In genomic region chr3:50260027-50260941, GRCh38 we compare ENCODE assay signal across 1 cellular context.
TF ChIP-seq lines count a peak whose summit lies in the region.

No MANE protein-coding gene starts in this region.

TF ChIP-seq in HepG2, 621 proteins besides CTCF, POLR2A, EP300 and RAD21 (continued from another document and continues in another):
- TF ChIP-seq TBL1XR1 (IDR thresholded peaks at IDR 0.05; ENCODE audit: borderline replicate concordance, low read length, partially characterized antibody) = peak; percentile 13
- peak; percentile 57; the same call in 1 of the 2 replicates for TF ChIP-seq ZNF878 (CRISPR knock-in tag; IDR thresholded peaks at IDR 0.05)
- no peak for TF ChIP-seq ATM (IDR thresholded peaks at IDR 0.05; ENCODE audit: borderline replicate concordance)
- TF ChIP-seq NPAS2 (CRISPR knock-in tag; IDR thresholded peaks at IDR 0.05; ENCODE audit: borderline replicate concordance) = no peak
- TF ChIP-seq SKIL (CRISPR knock-in tag; IDR thresholded peaks at IDR 0.05; ENCODE audit: borderline replicate concordance) = peak; percentile 92
- TF ChIP-seq BRCA1 (CRISPR knock-in tag; IDR thresholded peaks at IDR 0.05) = no peak; the same call in 1 of the 2 replicates
- peak; percentile 57 for TF ChIP-seq BHLHE40 (IDR thresholded peaks at IDR 0.05; ENCODE audit: low read length)
- peak; percentile 74 for TF ChIP-seq SAP130 (CRISPR knock-in tag; IDR thresholded peaks at IDR 0.05; ENCODE audit: low read depth)
- TF ChIP-seq, protein P1, sequence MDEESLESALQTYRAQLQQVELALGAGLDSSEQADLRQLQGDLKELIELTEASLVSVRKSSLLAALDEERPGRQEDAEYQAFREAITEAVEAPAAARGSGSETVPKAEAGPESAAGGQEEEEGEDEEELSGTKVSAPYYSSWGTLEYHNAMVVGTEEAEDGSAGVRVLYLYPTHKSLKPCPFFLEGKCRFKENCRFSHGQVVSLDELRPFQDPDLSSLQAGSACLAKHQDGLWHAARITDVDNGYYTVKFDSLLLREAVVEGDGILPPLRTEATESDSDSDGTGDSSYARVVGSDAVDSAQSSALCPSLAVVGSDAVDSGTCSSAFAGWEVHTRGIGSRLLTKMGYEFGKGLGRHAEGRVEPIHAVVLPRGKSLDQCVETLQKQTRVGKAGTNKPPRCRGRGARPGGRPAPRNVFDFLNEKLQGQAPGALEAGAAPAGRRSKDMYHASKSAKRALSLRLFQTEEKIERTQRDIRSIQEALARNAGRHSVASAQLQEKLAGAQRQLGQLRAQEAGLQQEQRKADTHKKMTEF (CRISPR knock-in tag; IDR thresholded peaks at IDR 0.05) = peak; percentile 98
- peak; percentile 45; the same call in 1 of the 2 replicates for TF ChIP-seq POGZ (CRISPR knock-in tag; IDR thresholded peaks at IDR 0.05)
- peak; percentile 74 for TF ChIP-seq ATF7-NPFF (CRISPR knock-in tag; IDR thresholded peaks at IDR 0.05; ENCODE audit: low read depth)
- TF ChIP-seq, protein P2, sequence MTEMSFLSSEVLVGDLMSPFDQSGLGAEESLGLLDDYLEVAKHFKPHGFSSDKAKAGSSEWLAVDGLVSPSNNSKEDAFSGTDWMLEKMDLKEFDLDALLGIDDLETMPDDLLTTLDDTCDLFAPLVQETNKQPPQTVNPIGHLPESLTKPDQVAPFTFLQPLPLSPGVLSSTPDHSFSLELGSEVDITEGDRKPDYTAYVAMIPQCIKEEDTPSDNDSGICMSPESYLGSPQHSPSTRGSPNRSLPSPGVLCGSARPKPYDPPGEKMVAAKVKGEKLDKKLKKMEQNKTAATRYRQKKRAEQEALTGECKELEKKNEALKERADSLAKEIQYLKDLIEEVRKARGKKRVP (CRISPR knock-in tag; IDR thresholded peaks at IDR 0.05) = 0 out of 4 replicates have a peak, but pooled peaks of 1 of the 2 experiments have one; percentile 43
- TF ChIP-seq, protein P3, sequence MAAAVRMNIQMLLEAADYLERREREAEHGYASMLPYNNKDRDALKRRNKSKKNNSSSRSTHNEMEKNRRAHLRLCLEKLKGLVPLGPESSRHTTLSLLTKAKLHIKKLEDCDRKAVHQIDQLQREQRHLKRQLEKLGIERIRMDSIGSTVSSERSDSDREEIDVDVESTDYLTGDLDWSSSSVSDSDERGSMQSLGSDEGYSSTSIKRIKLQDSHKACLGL (CRISPR knock-in tag; IDR thresholded peaks at IDR 0.05) = 0 out of 2 replicates have a peak, but pooled peaks have one; percentile 20
- peak; percentile 83; the same call in 1 of the 2 replicates for TF ChIP-seq ZNF607 (CRISPR knock-in tag; IDR thresholded peaks at IDR 0.05; ENCODE audit: borderline replicate concordance)
- peak; percentile 51; the same call in 1 of the 2 replicates for TF ChIP-seq TSC22D2 (CRISPR knock-in tag; IDR thresholded peaks at IDR 0.05; ENCODE audit: borderline replicate concordance)
- peak; percentile 73; the same call in 1 of the 2 replicates for TF ChIP-seq CENPBD1 (CRISPR knock-in tag; IDR thresholded peaks at IDR 0.05; ENCODE audit: borderline replicate concordance, low read depth)
- TF ChIP-seq SPEN (CRISPR knock-in tag; IDR thresholded peaks at IDR 0.05; ENCODE audit: low read depth) = peak; percentile 77
- peak; percentile 69 for TF ChIP-seq SALL1 (CRISPR knock-in tag; IDR thresholded peaks at IDR 0.05)
- peak; percentile 68 for TF ChIP-seq ZNF121 (CRISPR knock-in tag; IDR thresholded peaks at IDR 0.05)
- TF ChIP-seq KDM2A (CRISPR knock-in tag; IDR thresholded peaks at IDR 0.05; ENCODE audit: borderline replicate concordance, low read depth) = peak; percentile 80
- TF ChIP-seq, protein P4, sequence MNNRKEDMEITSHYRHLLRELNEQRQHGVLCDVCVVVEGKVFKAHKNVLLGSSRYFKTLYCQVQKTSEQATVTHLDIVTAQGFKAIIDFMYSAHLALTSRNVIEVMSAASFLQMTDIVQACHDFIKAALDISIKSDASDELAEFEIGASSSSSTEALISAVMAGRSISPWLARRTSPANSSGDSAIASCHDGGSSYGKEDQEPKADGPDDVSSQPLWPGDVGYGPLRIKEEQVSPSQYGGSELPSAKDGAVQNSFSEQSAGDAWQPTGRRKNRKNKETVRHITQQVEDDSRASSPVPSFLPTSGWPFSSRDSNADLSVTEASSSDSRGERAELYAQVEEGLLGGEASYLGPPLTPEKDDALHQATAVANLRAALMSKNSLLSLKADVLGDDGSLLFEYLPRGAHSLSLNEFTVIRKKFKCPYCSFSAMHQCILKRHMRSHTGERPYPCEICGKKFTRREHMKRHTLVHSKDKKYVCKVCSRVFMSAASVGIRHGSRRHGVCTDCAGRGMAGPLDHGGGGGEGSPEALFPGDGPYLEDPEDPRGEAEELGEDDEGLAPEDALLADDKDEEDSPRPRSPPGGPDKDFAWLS (CRISPR knock-in tag; IDR thresholded peaks at IDR 0.05; ENCODE audit: borderline replicate concordance) = no peak
- peak; percentile 67; the same call in 1 of the 2 replicates for TF ChIP-seq FOXP4 (CRISPR knock-in tag; IDR thresholded peaks at IDR 0.05)
- peak; percentile 91 for TF ChIP-seq ZC3H13 (CRISPR knock-in tag; IDR thresholded peaks at IDR 0.05)
- TF ChIP-seq ZNF768 (CRISPR knock-in tag; IDR thresholded peaks at IDR 0.05) = peak; percentile 51; the same call in 1 of the 2 replicates
- no peak for TF ChIP-seq LBX2 (CRISPR knock-in tag; IDR thresholded peaks at IDR 0.05; ENCODE audit: borderline replicate concordance)
- TF ChIP-seq SNAI1 (CRISPR knock-in tag; IDR thresholded peaks at IDR 0.05; ENCODE audit: borderline replicate concordance) = peak; percentile 94
- peak; percentile 67 for TF ChIP-seq RBM39 (IDR thresholded peaks at IDR 0.05; ENCODE audit: low read depth, low read length, poor library complexity, severe bottlenecking)
- TF ChIP-seq MXD4 (CRISPR knock-in tag; IDR thresholded peaks at IDR 0.05) = peak; percentile 61; the same call in 1 of the 2 replicates
- peak; percentile 86 for TF ChIP-seq SP4 (CRISPR knock-in tag; IDR thresholded peaks at IDR 0.05)
- peak in 1 of 2 experiments; percentile 65; a peak in 1 of 4 replicates for TF ChIP-seq KLF16 (CRISPR knock-in tag; IDR thresholded peaks at IDR 0.05)
- TF ChIP-seq SOX5 (CRISPR knock-in tag; IDR thresholded peaks at IDR 0.05; ENCODE audit: borderline replicate concordance) = peak; percentile 67; the same call in 1 of the 2 replicates
- peak; percentile 71; the same call in 1 of the 2 replicates for TF ChIP-seq ZNF816 (CRISPR knock-in tag; IDR thresholded peaks at IDR 0.05; ENCODE audit: borderline replicate concordance)
- TF ChIP-seq ZNF580 (CRISPR knock-in tag; IDR thresholded peaks at IDR 0.05; ENCODE audit: borderline replicate concordance, low read depth) = peak; percentile 90; the same call in 1 of the 2 replicates
- peak; percentile 11 to 49; a peak in 2 of 4 replicates for TF ChIP-seq MAFK (conservative IDR thresholded peaks at IDR 0.05 in 1 of 2, IDR thresholded peaks at IDR 0.05 in 1 of 2; ENCODE audit: low read length in 2 of 2)
- peak; percentile 24; the same call in 1 of the 2 replicates for TF ChIP-seq ZNF451 (CRISPR knock-in tag; IDR thresholded peaks at IDR 0.05)
- TF ChIP-seq, protein P5, sequence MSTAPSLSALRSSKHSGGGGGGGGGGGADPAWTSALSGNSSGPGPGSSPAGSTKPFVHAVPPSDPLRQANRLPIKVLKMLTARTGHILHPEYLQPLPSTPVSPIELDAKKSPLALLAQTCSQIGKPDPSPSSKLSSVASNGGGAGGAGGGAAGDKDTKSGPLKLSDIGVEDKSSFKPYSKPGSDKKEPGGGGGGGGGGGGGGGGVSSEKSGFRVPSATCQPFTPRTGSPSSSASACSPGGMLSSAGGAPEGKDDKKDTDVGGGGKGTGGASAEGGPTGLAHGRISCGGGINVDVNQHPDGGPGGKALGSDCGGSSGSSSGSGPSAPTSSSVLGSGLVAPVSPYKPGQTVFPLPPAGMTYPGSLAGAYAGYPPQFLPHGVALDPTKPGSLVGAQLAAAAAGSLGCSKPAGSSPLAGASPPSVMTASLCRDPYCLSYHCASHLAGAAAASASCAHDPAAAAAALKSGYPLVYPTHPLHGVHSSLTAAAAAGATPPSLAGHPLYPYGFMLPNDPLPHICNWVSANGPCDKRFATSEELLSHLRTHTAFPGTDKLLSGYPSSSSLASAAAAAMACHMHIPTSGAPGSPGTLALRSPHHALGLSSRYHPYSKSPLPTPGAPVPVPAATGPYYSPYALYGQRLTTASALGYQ (CRISPR knock-in tag; IDR thresholded peaks at IDR 0.05) = peak; percentile 83; the same call in 1 of the 2 replicates
- peak; percentile 85 for TF ChIP-seq ZFP90 (CRISPR knock-in tag; IDR thresholded peaks at IDR 0.05; ENCODE audit: borderline replicate concordance)
- TF ChIP-seq SCMH1 (CRISPR knock-in tag; IDR thresholded peaks at IDR 0.05; ENCODE audit: borderline replicate concordance) = no peak
- peak; percentile 83; the same call in 1 of the 2 replicates for TF ChIP-seq ZNF326 (CRISPR knock-in tag; IDR thresholded peaks at IDR 0.05; ENCODE audit: borderline replicate concordance)
- TF ChIP-seq TARDBP (CRISPR knock-in tag; IDR thresholded peaks at IDR 0.05) = peak; percentile 70; the same call in 1 of the 2 replicates
- TF ChIP-seq ZNF317 (CRISPR knock-in tag; IDR thresholded peaks at IDR 0.05) = no peak
- TF ChIP-seq ZBTB43 (CRISPR knock-in tag; conservative IDR thresholded peaks at IDR 0.05) = 0 out of 2 replicates have a peak, but pooled peaks have one; percentile 2
- TF ChIP-seq FOSL2 (CRISPR knock-in tag; IDR thresholded peaks at IDR 0.05) = no peak
- no peak; the same call in 1 of the 2 replicates for TF ChIP-seq ZNF225 (CRISPR knock-in tag; IDR thresholded peaks at IDR 0.05)
- TF ChIP-seq CBFB (CRISPR knock-in tag; IDR thresholded peaks at IDR 0.05) = peak; percentile 36; the same call in 1 of the 2 replicates
- TF ChIP-seq, protein P6, sequence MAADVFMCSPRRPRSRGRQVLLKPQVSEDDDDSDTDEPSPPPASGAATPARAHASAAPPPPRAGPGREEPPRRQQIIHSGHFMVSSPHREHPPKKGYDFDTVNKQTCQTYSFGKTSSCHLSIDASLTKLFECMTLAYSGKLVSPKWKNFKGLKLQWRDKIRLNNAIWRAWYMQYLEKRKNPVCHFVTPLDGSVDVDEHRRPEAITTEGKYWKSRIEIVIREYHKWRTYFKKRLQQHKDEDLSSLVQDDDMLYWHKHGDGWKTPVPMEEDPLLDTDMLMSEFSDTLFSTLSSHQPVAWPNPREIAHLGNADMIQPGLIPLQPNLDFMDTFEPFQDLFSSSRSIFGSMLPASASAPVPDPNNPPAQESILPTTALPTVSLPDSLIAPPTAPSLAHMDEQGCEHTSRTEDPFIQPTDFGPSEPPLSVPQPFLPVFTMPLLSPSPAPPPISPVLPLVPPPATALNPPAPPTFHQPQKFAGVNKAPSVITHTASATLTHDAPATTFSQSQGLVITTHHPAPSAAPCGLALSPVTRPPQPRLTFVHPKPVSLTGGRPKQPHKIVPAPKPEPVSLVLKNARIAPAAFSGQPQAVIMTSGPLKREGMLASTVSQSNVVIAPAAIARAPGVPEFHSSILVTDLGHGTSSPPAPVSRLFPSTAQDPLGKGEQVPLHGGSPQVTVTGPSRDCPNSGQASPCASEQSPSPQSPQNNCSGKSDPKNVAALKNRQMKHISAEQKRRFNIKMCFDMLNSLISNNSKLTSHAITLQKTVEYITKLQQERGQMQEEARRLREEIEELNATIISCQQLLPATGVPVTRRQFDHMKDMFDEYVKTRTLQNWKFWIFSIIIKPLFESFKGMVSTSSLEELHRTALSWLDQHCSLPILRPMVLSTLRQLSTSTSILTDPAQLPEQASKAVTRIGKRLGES (CRISPR knock-in tag; IDR thresholded peaks at IDR 0.05; ENCODE audit: borderline replicate concordance) = 0 out of 2 replicates have a peak, but pooled peaks have one; percentile 58
- TF ChIP-seq ZNF749 (CRISPR knock-in tag; IDR thresholded peaks at IDR 0.05; ENCODE audit: borderline replicate concordance) = 0 out of 2 replicates have a peak, but pooled peaks have one; percentile 81
